8 cellular contexts compared by ENCODE assay signal in genomic region chr11:100681064-100681502, GRCh38. TPM values are rescaled to one million over a fixed set of nuclear protein-coding genes. Genes with fewer than 3 reads are reported as not detected.
DNase-seq lines count a peak whose midpoint lies in the region; ATAC-seq and TF ChIP-seq lines count a peak whose summit lies in the region.

No MANE protein-coding gene starts in this region.

- no peaks in the 10 kb centered on the region for H4K20me1 ChIP-seq in DND-41 (ENCODE audit: insufficient read depth, low read length)

- peak overlapping the region; percentile 55 for H3K27ac ChIP-seq in DND-41 (ENCODE audit: low read length)

- DNase-seq in DND-41 (peak; percentile 84), NOMO-1 treated with DMSO at 0.1 percent for 48 hours (lab: John Stamatoyannopoulos, UW; ENCODE audit: unreplicated experiment) (peak; percentile 97), cardiac fibroblast (ENCODE audit: low read depth in 2 of 2) (peak; percentile 21 to 67), mucosa of gallbladder (ENCODE audit: low spot score) (peak; percentile 80), cerebellar cortex (ENCODE audit: low spot score) (no peak), cerebellum (ENCODE audit: low spot score) (no peak)

- no peaks in the 10 kb centered on the region for H3K79me2 ChIP-seq in DND-41 (ENCODE audit: insufficient read depth, low read length)

- H3K4me3 ChIP-seq in DND-41 (ENCODE audit: low read depth in 1 of 2, low read length in 2 of 2): peak overlapping the region in 1 of 2 experiments; percentile 27; a peak in 2 of 4 replicates
- no peak overlapping the region for H3K4me3 ChIP-seq in cardiac fibroblast (replicated peaks in 1 of 2; ENCODE audit: low read depth in 2 of 2, low read length in 2 of 2)

- TF ChIP-seq CTCF in DND-41 (IDR thresholded peaks at IDR 0.05; ENCODE audit: borderline replicate concordance, extremely low read depth, low read length, poor library complexity, severe bottlenecking): no peak
- no peak for TF ChIP-seq CTCF in cardiac fibroblast (IDR thresholded peaks at IDR 0.05; ENCODE audit: low read depth, low read length)

- no peaks in the 10 kb centered on the region for H3K27me3 ChIP-seq in DND-41 (ENCODE audit: insufficient read depth, low read length, poor library complexity)

- peak; percentile 99 for ATAC-seq in DND-41 (ENCODE audit: insufficient read depth, low read depth)
- peak; percentile 98 for ATAC-seq in GM19452 (IDR thresholded peaks at IDR 0.05; ENCODE audit: unreplicated experiment)
- ATAC-seq in HG03354 (IDR thresholded peaks at IDR 0.05; ENCODE audit: poor library complexity, severe bottlenecking, unreplicated experiment): peak; percentile 99

- H3K4me2 ChIP-seq in DND-41 (ENCODE audit: insufficient read depth, low read length): peak overlapping the region; percentile 60

- 0 out of 2 replicates have a peak overlapping the region, but pooled peaks have one; percentile 9 for H3K9ac ChIP-seq in DND-41 (ENCODE audit: low read depth, low read length)

- peaks cover 11% of the 10 kb centered on the region for H3K4me1 ChIP-seq in DND-41 (ENCODE audit: insufficient read depth, low read length)

- H2AFZ ChIP-seq in DND-41 (ENCODE audit: low read depth, low read length): peak overlapping the region; percentile 74

- no peaks in the 10 kb centered on the region for H3K9me3 ChIP-seq in DND-41 (ENCODE audit: insufficient read depth, low read length, severe bottlenecking)

- H3K36me3 ChIP-seq in DND-41 (ENCODE audit: insufficient read depth, low read length): no peaks in the 10 kb centered on the region

RNA-seq across cellular contexts. Expression of gene ARHGAP42, which starts 6.0 kb away (rescaled TPM):
- total RNA-seq in mucosa of gallbladder (25.1 TPM), cerebellum (21.4 TPM)

Comparison
In these comparisons a context has a peak if more than half of its experiments do, and no peak if none do; other contexts are left out.
1. DNase-seq: peak in DND-41 (single experiment), NOMO-1 treated with DMSO at 0.1 percent for 48 hours (single experiment), cardiac fibroblast (2 of 2) and mucosa of gallbladder (single experiment); none in cerebellar cortex (single experiment) and cerebellum (single experiment).
2. Peak in every context shown above with its lines, with median percentiles within 50 percentile points of each other: ATAC-seq.